In the genomic region with DNA sequence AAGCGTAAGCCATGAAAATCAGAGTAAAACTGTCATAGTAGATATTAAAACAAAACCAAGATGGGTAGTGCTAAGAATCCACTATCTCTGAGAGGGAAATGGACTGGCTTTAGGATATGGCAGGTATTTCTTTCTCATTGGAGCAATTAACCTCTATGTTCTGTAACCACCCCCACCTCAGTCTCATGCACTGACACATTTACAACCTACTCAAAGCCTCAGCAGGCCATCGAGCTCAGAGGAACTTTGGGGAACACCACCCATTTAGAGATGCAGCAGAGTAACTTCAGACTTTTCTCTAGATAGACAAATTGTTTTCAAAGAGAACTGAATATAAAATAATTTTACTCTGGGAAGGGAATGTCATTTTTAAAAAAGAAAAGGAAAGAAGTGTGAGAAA, we compare ENCODE assay signal across 38 cellular contexts.
"Had no signal": no experiment of that assay in that cellular context is flagged by ENCODE, and none has a peak within 500 bp of the region (broad histone marks: within the 10 kb centered on the region; RNA-seq: fewer than 3 reads in every experiment).

No MANE protein-coding gene starts in this region.

- H3K27me3 ChIP-seq: adrenal gland, body of pancreas, esophagus squamous epithelium had no signal

- H3K9me3 Mint-ChIP-seq: activated CD4-positive, alpha-beta T cell treated with anti-CD3 and anti-CD28 coated beads, Interleukin-2, amount 10 ng/mL, durations not matched to agents 24 days and 14 days; activated naive CD4-positive, alpha-beta T cell treated with anti-CD3 and anti-CD28 coated beads, Interleukin-2, amount 50 U/mL, for 24 hours; activated T-helper 2 cell treated with anti-CD3 and anti-CD28 coated beads, Interferon-gamma antibody, Interleukin-2, Interleukin-4, amounts not matched to agents 10 μg/mL and 5 μg/mL and 100 μg/mL, durations not matched to agents 14 hours and 24 hours and 36 hours had no signal

- H3K27ac ChIP-seq: adrenal gland, body of pancreas, epithelial cell of prostate, esophagus squamous epithelium, gastroesophageal sphincter, WERI-Rb-1 had no signal

- H3K36me3 ChIP-seq: adrenal gland, esophagus squamous epithelium, gastroesophageal sphincter, WERI-Rb-1 had no signal

- H3K4me1 ChIP-seq: adrenal gland, esophagus squamous epithelium, gastroesophageal sphincter had no signal

- ATAC-seq: activated CD4-positive, alpha-beta T cell treated with anti-CD3 and anti-CD28 coated beads for 36 hours; activated CD8-positive, alpha-beta memory T cell treated with anti-CD3 and anti-CD28 coated beads, Interleukin-2, amount 10 ng/mL, durations not matched to agents 7 days and 5 days; activated CD8-positive, alpha-beta T cell treated with anti-CD3 and anti-CD28 coated beads, Interleukin-2, amount 10 ng/mL, durations not matched to agents 7 days and 5 days; activated naive CD8-positive, alpha-beta T cell treated with anti-CD3 and anti-CD28 coated beads, Interleukin-2, amount 50 U/mL, for 24 hours; body of pancreas; effector memory CD8-positive, alpha-beta T cell; gastroesophageal sphincter; T-helper 17 cell had no signal

- H3K4me1 Mint-ChIP-seq: activated CD4-positive, alpha-beta T cell treated with anti-CD3 and anti-CD28 coated beads for 36 hours; activated CD4-positive, alpha-beta T cell treated with anti-CD3 and anti-CD28 coated beads, Interleukin-2, amount 10 ng/mL, durations not matched to agents 24 days and 14 days; activated CD8-positive, alpha-beta memory T cell treated with anti-CD3 and anti-CD28 coated beads, Interleukin-2, amount 10 ng/mL, durations not matched to agents 7 days and 5 days; activated naive CD4-positive, alpha-beta T cell treated with anti-CD3 and anti-CD28 coated beads, Interleukin-2, amount 50 U/mL, for 24 hours; activated naive CD8-positive, alpha-beta T cell treated with anti-CD3 and anti-CD28 coated beads for 36 hours; activated naive CD8-positive, alpha-beta T cell treated with anti-CD3 and anti-CD28 coated beads, Interleukin-2, amount 50 U/mL, for 24 hours; T-helper 17 cell had no signal

- H3K4me3 ChIP-seq: adrenal gland, body of pancreas, esophagus squamous epithelium, gastroesophageal sphincter had no signal

- H3K27me3 Mint-ChIP-seq: activated CD4-positive, alpha-beta memory T cell treated with anti-CD3 and anti-CD28 coated beads for 36 hours; activated CD4-positive, alpha-beta T cell treated with anti-CD3 and anti-CD28 coated beads, Interleukin-2, amount 10 ng/mL, durations not matched to agents 24 days and 14 days; activated CD8-positive, alpha-beta memory T cell treated with anti-CD3 and anti-CD28 coated beads, Interleukin-2, amount 10 ng/mL, durations not matched to agents 7 days and 5 days; effector memory CD8-positive, alpha-beta T cell; T-helper 17 cell had no signal

- DNase-seq: activated CD4-positive, alpha-beta memory T cell treated with anti-CD3 and anti-CD28 coated beads for 36 hours; activated CD4-positive, alpha-beta T cell treated with anti-CD3 and anti-CD28 coated beads for 36 hours; activated CD4-positive, alpha-beta T cell treated with anti-CD3 and anti-CD28 coated beads, Interleukin-2, amount 10 ng/mL, durations not matched to agents 24 days and 14 days; activated CD4-positive, CD25-positive, alpha-beta regulatory T cell; activated CD4-positive, CD25-positive, alpha-beta regulatory T cell treated with anti-CD3 and anti-CD28 coated beads, Interleukin-2, amount 50 U/mL, for 72 hours; activated CD8-positive, alpha-beta memory T cell treated with anti-CD3 and anti-CD28 coated beads, Interleukin-2, amount 10 ng/mL, durations not matched to agents 7 days and 5 days; activated CD8-positive, alpha-beta memory T cell treated with anti-CD3 and anti-CD28 coated beads, Interleukin-2, amount 50 U/mL, for 4 hours; activated CD8-positive, alpha-beta T cell treated with anti-CD3 and anti-CD28 coated beads, Interleukin-2, amount 10 ng/mL, durations not matched to agents 7 days and 5 days; activated effector memory CD4-positive, alpha-beta T cell treated with anti-CD3 and anti-CD28 coated beads, Interleukin-2, amount 50 U/mL, for 16 hours; activated naive CD4-positive, alpha-beta T cell treated with anti-CD3 and anti-CD28 coated beads for 36 hours; activated naive CD8-positive, alpha-beta T cell treated with anti-CD3 and anti-CD28 coated beads for 36 hours; activated naive CD8-positive, alpha-beta T cell treated with anti-CD3 and anti-CD28 coated beads, Interleukin-2, amount 50 U/mL, for 24 hours; activated T-cell treated with anti-CD3 and anti-CD28 coated beads, Interleukin-2, amount 50 U/mL, for 1 hour; activated T-cell treated with anti-CD3 and anti-CD28 coated beads, Interleukin-2, amount 50 U/mL, for 48 hours; adrenal gland; amygdala; aorta; body of pancreas; caudate nucleus; cortex of kidney; dermis blood vessel endothelial cell; effector CD4-positive, alpha-beta T cell; effector memory CD8-positive, alpha-beta T cell; esophagus squamous epithelium; foreskin melanocyte; T-helper 1 cell; T-helper 17 cell; T1000; WERI-Rb-1 had no signal

- H3K4me3 Mint-ChIP-seq: activated CD4-positive, alpha-beta memory T cell treated with anti-CD3 and anti-CD28 coated beads for 36 hours; activated CD4-positive, alpha-beta T cell treated with anti-CD3 and anti-CD28 coated beads for 36 hours; activated CD4-positive, alpha-beta T cell treated with anti-CD3 and anti-CD28 coated beads, Interleukin-2, amount 10 ng/mL, durations not matched to agents 24 days and 14 days; activated CD8-positive, alpha-beta memory T cell treated with anti-CD3 and anti-CD28 coated beads, Interleukin-2, amount 10 ng/mL, durations not matched to agents 7 days and 5 days; activated CD8-positive, alpha-beta T cell treated with anti-CD3 and anti-CD28 coated beads, Interleukin-2, amount 10 ng/mL, durations not matched to agents 7 days and 5 days; activated naive CD4-positive, alpha-beta T cell treated with anti-CD3 and anti-CD28 coated beads for 36 hours; activated naive CD4-positive, alpha-beta T cell treated with anti-CD3 and anti-CD28 coated beads, Interleukin-2, amount 50 U/mL, for 24 hours; activated naive CD8-positive, alpha-beta T cell treated with anti-CD3 and anti-CD28 coated beads for 36 hours; activated naive CD8-positive, alpha-beta T cell treated with anti-CD3 and anti-CD28 coated beads, Interleukin-2, amount 50 U/mL, for 24 hours; activated T-helper 1 cell treated with anti-CD3 and anti-CD28 coated beads, Interleukin-12 subunit alpha, Interleukin-12 subunit beta, Interleukin-2, Interleukin-4 antibody, amounts not matched to agents 30 ng/mL and 10 ng/mL and 1 ng/mL, durations not matched to agents 14 hours and 24 hours and 36 hours; effector memory CD8-positive, alpha-beta T cell; T-helper 17 cell; T-helper 2 cell treated with Interferon-gamma antibody and Interleukin-4, amounts not matched to agents 5 μg/mL and 100 μg/mL, for 36 hours had no signal

- FAIRE-seq: colon, endometrium, endothelial cell of umbilical vein had no signal

- H3K9me3 ChIP-seq: adrenal gland, body of pancreas, esophagus squamous epithelium, gastroesophageal sphincter had no signal

- H3K27ac Mint-ChIP-seq: activated CD4-positive, alpha-beta memory T cell treated with anti-CD3 and anti-CD28 coated beads for 36 hours; activated CD4-positive, alpha-beta T cell treated with anti-CD3 and anti-CD28 coated beads for 36 hours; activated CD4-positive, alpha-beta T cell treated with anti-CD3 and anti-CD28 coated beads, Interleukin-2, amount 10 ng/mL, durations not matched to agents 24 days and 14 days; activated CD8-positive, alpha-beta memory T cell treated with anti-CD3 and anti-CD28 coated beads, Interleukin-2, amount 10 ng/mL, durations not matched to agents 7 days and 5 days; activated CD8-positive, alpha-beta T cell treated with anti-CD3 and anti-CD28 coated beads, Interleukin-2, amount 10 ng/mL, durations not matched to agents 7 days and 5 days; activated naive CD4-positive, alpha-beta T cell treated with anti-CD3 and anti-CD28 coated beads for 36 hours; activated naive CD4-positive, alpha-beta T cell treated with anti-CD3 and anti-CD28 coated beads, Interleukin-2, amount 50 U/mL, for 24 hours; activated naive CD8-positive, alpha-beta T cell treated with anti-CD3 and anti-CD28 coated beads for 36 hours; activated naive CD8-positive, alpha-beta T cell treated with anti-CD3 and anti-CD28 coated beads, Interleukin-2, amount 50 U/mL, for 24 hours; activated T-helper 1 cell treated with anti-CD3 and anti-CD28 coated beads, Interleukin-12 subunit alpha, Interleukin-12 subunit beta, Interleukin-2, Interleukin-4 antibody, amounts not matched to agents 30 ng/mL and 10 ng/mL and 1 ng/mL, durations not matched to agents 14 hours and 24 hours and 36 hours; activated T-helper 2 cell treated with anti-CD3 and anti-CD28 coated beads, Interferon-gamma antibody, Interleukin-2, Interleukin-4, amounts not matched to agents 10 μg/mL and 5 μg/mL and 100 μg/mL, durations not matched to agents 14 hours and 24 hours and 36 hours; effector memory CD8-positive, alpha-beta T cell; T-helper 17 cell; T-helper 2 cell treated with Interferon-gamma antibody and Interleukin-4, amounts not matched to agents 5 μg/mL and 100 μg/mL, for 36 hours had no signal

- H3K36me3 Mint-ChIP-seq: activated CD4-positive, alpha-beta memory T cell treated with anti-CD3 and anti-CD28 coated beads for 36 hours; activated naive CD4-positive, alpha-beta T cell treated with anti-CD3 and anti-CD28 coated beads, Interleukin-2, amount 50 U/mL, for 24 hours; activated naive CD8-positive, alpha-beta T cell treated with anti-CD3 and anti-CD28 coated beads for 36 hours had no signal
